Comparison of ENCODE assay signal across 8 cellular contexts in genomic region chr10:58152698-58153263, GRCh38.
A peak's percentile ranks its signal among the peaks of the same experiment; 100 is the strongest.
DNase-seq lines count a peak whose midpoint lies in the region; ATAC-seq and TF ChIP-seq lines count a peak whose summit lies in the region.

No MANE protein-coding gene starts in this region.

- no peaks in the 10 kb centered on the region for H3K36me3 ChIP-seq in parathyroid adenoma (ENCODE audit: control insufficient read depth, insufficient read depth, low read length)

- DNase-seq in NCI-H2029 treated with DMSO at 0.1 percent for 48 hours (lab: John Stamatoyannopoulos, UW) (peak; percentile 4), NCI-H2029 (lab: John Stamatoyannopoulos, UW) (no peak), NCI-H526 treated with DMSO at 0.1 percent for 48 hours (lab: John Stamatoyannopoulos, UW) (peak; percentile 60), activated T-cell treated with anti-CD3 and anti-CD28 coated beads for 4 hours (peak; percentile 1), foreskin melanocyte (peak; percentile 37)

- no peaks in the 10 kb centered on the region for H3K79me2 ChIP-seq in parathyroid adenoma

- H3K9me3 ChIP-seq in parathyroid adenoma (ENCODE audit: control insufficient read depth, low read length), result no peaks in the 10 kb centered on the region

- H3K9ac ChIP-seq in parathyroid adenoma, result no peak overlapping the region

- no peak overlapping the region for H3K4me3 ChIP-seq in parathyroid adenoma (ENCODE audit: low read depth, low read length)

- H3K4me1 ChIP-seq in parathyroid adenoma, result no peaks in the 10 kb centered on the region

- no peak overlapping the region for H3K27ac ChIP-seq in parathyroid adenoma

- H2AFZ ChIP-seq in parathyroid adenoma, result no peak overlapping the region

- ATAC-seq in HG02623 (IDR thresholded peaks at IDR 0.05; ENCODE audit: unreplicated experiment) (peak; percentile 67), HG02884 (IDR thresholded peaks at IDR 0.05; ENCODE audit: unreplicated experiment) (no peak)

- no peaks in the 10 kb centered on the region for H3K27me3 ChIP-seq in parathyroid adenoma (ENCODE audit: control insufficient read depth, insufficient read depth, low read length)

- no peak overlapping the region for H3K4me2 ChIP-seq in parathyroid adenoma (ENCODE audit: low read length)

- TF ChIP-seq CTCF in parathyroid adenoma (IDR thresholded peaks at IDR 0.05), result peak; percentile 56
